28 cellular contexts compared by ENCODE assay signal in the genomic region with DNA sequence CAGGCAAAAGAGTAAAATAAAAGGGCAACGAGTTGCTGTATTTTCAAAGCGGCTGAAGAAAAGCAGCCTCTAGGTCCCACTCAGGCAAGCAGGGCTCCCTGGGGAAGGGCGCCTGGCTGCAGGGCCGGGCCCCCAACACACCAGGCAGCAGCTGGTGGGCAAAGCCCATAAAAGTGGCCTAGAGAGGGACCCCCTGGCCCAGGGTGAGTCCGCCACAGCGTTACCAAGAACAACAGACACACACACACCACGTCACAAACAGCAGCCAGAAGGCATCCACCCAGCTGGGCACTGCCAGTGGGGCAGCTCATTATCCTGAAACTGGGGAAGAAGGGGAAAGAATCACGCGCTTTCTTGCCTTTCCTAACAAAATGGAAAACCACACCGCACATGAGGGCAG. TPM values are rescaled to one million over a fixed set of nuclear protein-coding genes. Genes with fewer than 3 reads are reported as not detected.
DNase-seq lines count a peak whose midpoint lies in the region; ATAC-seq, FAIRE-seq and TF ChIP-seq lines count a peak whose summit lies in the region.
"Had no signal": no experiment of that assay in that cellular context is flagged by ENCODE, and none has a peak within 500 bp of the region (broad histone marks: within the 10 kb centered on the region; RNA-seq: fewer than 3 reads in every experiment).

No MANE protein-coding gene starts in this region.

- H3K36me3 ChIP-seq in BLaER1 (peaks cover 50% of the 10 kb centered on the region), IMR-90 (ENCODE audit: control insufficient read depth, insufficient read depth, low read length) (peaks cover 32% of the 10 kb centered on the region), GM12878 (ENCODE audit: control insufficient read depth in 2 of 2, insufficient read depth in 2 of 2, low read length in 1 of 2) (peaks cover 11 to 12% of the 10 kb centered on the region in 2 experiments), trophoblast cell (ENCODE audit: control insufficient read depth in 1 of 2, insufficient read depth in 2 of 2, low read length in 2 of 2) (peaks cover 32 to 33% of the 10 kb centered on the region in 2 experiments)

- no peak overlapping the region for H2BK12ac ChIP-seq in trophoblast cell (ENCODE audit: low read length)

- RAD21 ChIA-PET in GM12878 (lab: Charles Lee; ENCODE audit: unreplicated experiment): no interaction called here

- CTCF ChIA-PET in IMR-90 (lab: Yijun Ruan, JAX) (no interaction called here), GM12878 (lab: Yijun Ruan, JAX) (no interaction called here)

- no peak overlapping the region for H4K8ac ChIP-seq in IMR-90 (ENCODE audit: low read depth in 2 of 2, low read length in 2 of 2)
- no peak overlapping the region for H4K8ac ChIP-seq in trophoblast cell (ENCODE audit: low read depth, low read length)

- no peak overlapping the region for H2BK120ac ChIP-seq in IMR-90 (ENCODE audit: low read depth, low read length)
- H2BK120ac ChIP-seq in trophoblast cell (ENCODE audit: insufficient read depth, low read length, poor library complexity): no peak overlapping the region

- SMC1A ChIA-PET in GM12878 (lab: Charles Lee; ENCODE audit: uncharacterized antibody, unreplicated experiment): no interaction called here

- H3K4me1 ChIP-seq in BLaER1: peaks cover 82% of the 10 kb centered on the region
- peaks cover 7% of the 10 kb centered on the region; the same call in 1 of the 2 replicates for H3K4me1 ChIP-seq in IMR-90 (ENCODE audit: control insufficient read depth, insufficient read depth, low read length)
- H3K4me1 ChIP-seq in GM12878 (ENCODE audit: control insufficient read depth, insufficient read depth, low read length): no peaks in the 10 kb centered on the region
- peaks cover 4 to 10% of the 10 kb centered on the region in 2 experiments for H3K4me1 ChIP-seq in trophoblast cell (ENCODE audit: control insufficient read depth in 1 of 2, insufficient read depth in 2 of 2, low read length in 2 of 2)

- 100% methylated on average over 4 of the region's 10 CpGs; no CpG with 5 or more reads in 1 of the 2 experiments for WGBS in IMR-90 (ENCODE audit: extremely low coverage in 2 of 2, insufficient read length in 1 of 2), 2 experiments
- 86% methylated on average over 10 of the region's 10 CpGs for WGBS in GM12878 (ENCODE audit: insufficient coverage, insufficient replicate concordance, low lambda C conversion rate, missing lambda C conversion rate)
- WGBS in trophoblast cell (ENCODE audit: extremely low coverage, insufficient coverage, insufficient read length): no CpG with 5 or more reads among the region's 10 CpGs

- H3K56ac ChIP-seq in IMR-90 (ENCODE audit: extremely low read depth, insufficient read depth, low read length): no peak overlapping the region

- TF ChIP-seq RAD21 in IMR-90 (IDR thresholded peaks at IDR 0.05; ENCODE audit: low read length) (no peak), GM12878 (IDR thresholded peaks at IDR 0.05; ENCODE audit: insufficient read depth, low read depth, low read length) (no peak)

- intact Hi-C loops in IMR-90 (cut with micrococcal nuclease): no loop called here
- intact Hi-C loops in GM12878 (cut with micrococcal nuclease; ENCODE audit: unreplicated experiment): no loop called here

- dilution Hi-C loops in IMR-90 (cut with HindIII; ENCODE audit: low sequenced_read_pairs, unreplicated experiment): no loop called here

- no peak overlapping the region for H2BK5ac ChIP-seq in IMR-90 (ENCODE audit: low read depth, low read length, poor library complexity, severe bottlenecking)
- no peak overlapping the region for H2BK5ac ChIP-seq in trophoblast cell (ENCODE audit: low read depth, low read length, poor library complexity)

- POLR2A ChIA-PET in IMR-90 (lab: Charles Lee; ENCODE audit: unreplicated experiment) (no interaction called here), GM12878 (lab: Charles Lee) (no interaction called here)

- H4K12ac ChIP-seq in trophoblast cell (ENCODE audit: low read depth, low read length): no peak overlapping the region

- in situ Hi-C loops in IMR-90 (cut with MboI; ENCODE audit: low sequenced_read_pairs): loop anchor here (25.0 kb wide), 1 partner anchor 299 kb away; no protein-coding TSS in a partner anchor
- in situ Hi-C loops in GM12878 (cut with MboI): no loop called here

- DNase-seq in IMR-90: no peak
- no peak for DNase-seq in GM12878 (ENCODE audit: low read depth, low spot score)
- no peak for DNase-seq in trophoblast cell
- DNase-seq in NCI-H446 (lab: John Stamatoyannopoulos, UW): no peak
- DNase-seq in NCI-H345 (lab: John Stamatoyannopoulos, UW): no peak
- DNase-seq: AML-193; Caco-2; CD8-positive, alpha-beta T cell; GDM1; NCI-H1048; NCI-H1417 treated with DMSO at 0.1 percent for 48 hours; NCI-H187; NCI-H2081 treated with DMSO at 0.1 percent for 48 hours; NCI-H2171; NCI-H226; NCI-H524; NCI-H748 treated with DMSO at 0.1 percent for 48 hours; NK-92 treated with Interleukin-12 subunit alpha and Interleukin-12 subunit beta, amount 100 ng/mL, for 24 hours; PC-9; Right ventricle myocardium superior had no signal

- H2AFZ ChIP-seq in IMR-90 (replicated peaks; ENCODE audit: low read length, poor library complexity): peak overlapping the region; percentile 15
- H2AFZ ChIP-seq in GM12878 (ENCODE audit: control insufficient read depth, low read depth, low read length): no peak overlapping the region
- no peak overlapping the region for H2AFZ ChIP-seq in trophoblast cell (ENCODE audit: insufficient read depth, low read length, poor library complexity)
- H2AFZ ChIP-seq: PC-9 had no signal

- H3K14ac ChIP-seq in IMR-90 (replicated peaks; ENCODE audit: low read depth, low read length) (no peak overlapping the region), trophoblast cell (ENCODE audit: low read length) (no peak overlapping the region)

- TF ChIP-seq POLR2A in IMR-90 (IDR thresholded peaks at IDR 0.05; ENCODE audit: low read depth, low read length) (no peak), GM12878 (IDR thresholded peaks at IDR 0.05; ENCODE audit: low read depth, low read length) (0 out of 2 replicates have a peak, but pooled peaks have one; percentile 17)

- TF ChIP-seq EP300 in GM12878 (IDR thresholded peaks at IDR 0.05; ENCODE audit: borderline replicate concordance in 1 of 2, control insufficient read depth in 1 of 2, low read depth in 2 of 2, low read length in 2 of 2): no peak

- H3K4me3 ChIP-seq in BLaER1 (peak overlapping the region; percentile 9; the same call in 1 of the 2 replicates), IMR-90 (ENCODE audit: insufficient read depth, low read depth, low read length) (no peak overlapping the region), GM12878 (no peak overlapping the region), trophoblast cell (ENCODE audit: low read depth, low read length) (no peak overlapping the region)
- H3K4me3 ChIP-seq: PC-9, SJSA1 had no signal

- no peak overlapping the region for H2BK15ac ChIP-seq in IMR-90 (ENCODE audit: low read depth, low read length)

- peaks cover 94% of the 10 kb centered on the region for H4K20me1 ChIP-seq in BLaER1
- peaks cover 78% of the 10 kb centered on the region for H4K20me1 ChIP-seq in IMR-90 (ENCODE audit: insufficient read depth, low read length)
- H4K20me1 ChIP-seq in GM12878 (ENCODE audit: control insufficient read depth, insufficient read depth): no peaks in the 10 kb centered on the region

- H2AK9ac ChIP-seq in IMR-90 (replicated peaks; ENCODE audit: low read depth, low read length, poor library complexity): no peak overlapping the region

- H3K79me1 ChIP-seq in IMR-90 (ENCODE audit: low read depth in 1 of 2, low read length in 2 of 2) (peaks cover 37 to 86% of the 10 kb centered on the region in 2 experiments), trophoblast cell (ENCODE audit: low read length) (peaks cover 3% of the 10 kb centered on the region)

- H2BK20ac ChIP-seq in IMR-90 (ENCODE audit: low read depth, low read length): no peak overlapping the region

- no peak for ATAC-seq in IMR-90 (ENCODE audit: low read depth)
- ATAC-seq in GM12878: no peak
- no peak for ATAC-seq in HG03108 (IDR thresholded peaks at IDR 0.05; ENCODE audit: unreplicated experiment)
- ATAC-seq: CD8-positive, alpha-beta T cell had no signal

- H4K91ac ChIP-seq in IMR-90 (ENCODE audit: insufficient read depth, low read depth, low read length): no peak overlapping the region
- H4K91ac ChIP-seq in trophoblast cell (ENCODE audit: low read depth, low read length): no peak overlapping the region

- H3K27ac ChIP-seq in BLaER1 (peak overlapping the region; percentile 41; the same call in 1 of the 2 replicates), IMR-90 (ENCODE audit: insufficient read depth, low read length) (no peak overlapping the region), GM12878 (ENCODE audit: control insufficient read depth, insufficient read depth) (no peak overlapping the region), trophoblast cell (ENCODE audit: low read depth, low read length) (no peak overlapping the region)
- H3K27ac ChIP-seq: C4-2B, KMS-11, PC-9, SJSA1 had no signal

- peak overlapping the region; percentile 89 for H3K4me2 ChIP-seq in BLaER1
- no peak overlapping the region for H3K4me2 ChIP-seq in IMR-90 (ENCODE audit: low read depth, low read length)
- no peak overlapping the region for H3K4me2 ChIP-seq in GM12878 (ENCODE audit: control insufficient read depth, insufficient read depth)
- no peak overlapping the region for H3K4me2 ChIP-seq in trophoblast cell (ENCODE audit: low read length)
- H3K4me2 ChIP-seq: KMS-11, PC-9 had no signal

- H3K27me3 ChIP-seq in BLaER1 (no peaks in the 10 kb centered on the region), IMR-90 (ENCODE audit: control insufficient read depth, insufficient read depth, low read length) (no peaks in the 10 kb centered on the region), GM12878 (replicated peaks in 1 of 2; ENCODE audit: control insufficient read depth in 2 of 2, insufficient read depth in 2 of 2, low read length in 1 of 2) (no peaks in the 10 kb centered on the region), trophoblast cell (ENCODE audit: insufficient read depth, low read length) (no peaks in the 10 kb centered on the region)
- H3K27me3 ChIP-seq: SJSA1 had no signal

- no peak overlapping the region for H4K5ac ChIP-seq in IMR-90 (ENCODE audit: low read depth, low read length)

- H3K9ac ChIP-seq in BLaER1 (peak overlapping the region; percentile 49), IMR-90 (ENCODE audit: low read depth, low read length) (no peak overlapping the region), GM12878 (ENCODE audit: control insufficient read depth, insufficient read depth, low read length) (no peak overlapping the region), trophoblast cell (ENCODE audit: low read length) (no peak overlapping the region)
- H3K9ac ChIP-seq: KMS-11 had no signal

- no TSS peak for BruUV-seq in IMR-90 (replicated peaks; lab: Mats Ljungman, UMichigan)
- BruUV-seq in GM12878 (replicated peaks; lab: Mats Ljungman, UMichigan): no TSS peak

- FAIRE-seq in GM12878 (lab: Jason Lieb, UNC): no peak
- FAIRE-seq: A204.1, GM12892, GM19239 had no signal

- peaks cover 30% of the 10 kb centered on the region for H3K79me2 ChIP-seq in GM12878 (ENCODE audit: control insufficient read depth, insufficient read depth, low read length)
- H3K79me2 ChIP-seq in trophoblast cell (ENCODE audit: control insufficient read depth, insufficient read depth, low read length, poor library complexity): peaks cover 5% of the 10 kb centered on the region

- peaks cover 11% of the 10 kb centered on the region for H3K9me1 ChIP-seq in IMR-90 (ENCODE audit: insufficient read depth, low read length)

- no peak for TF ChIP-seq CTCF in IMR-90 (conservative IDR thresholded peaks at IDR 0.05; ENCODE audit: low read depth, low read length)
- TF ChIP-seq CTCF in GM12878 (IDR thresholded peaks at IDR 0.05 in 2 of 3, conservative IDR thresholded peaks at IDR 0.05 in 1 of 3; ENCODE audit: control insufficient read depth in 2 of 3, extremely low read depth in 1 of 3, insufficient read depth in 1 of 3, low read depth in 3 of 3, low read length in 3 of 3): no peak

- no peaks in the 10 kb centered on the region for H3K9me3 ChIP-seq in BLaER1
- H3K9me3 ChIP-seq in IMR-90 (ENCODE audit: control insufficient read depth, insufficient read depth, low read length): no peaks in the 10 kb centered on the region
- H3K9me3 ChIP-seq in GM12878 (replicated peaks; ENCODE audit: control insufficient read depth, insufficient read depth, low read length): no peaks in the 10 kb centered on the region
- H3K9me3 ChIP-seq in trophoblast cell (ENCODE audit: insufficient read depth, low read depth, low read length): peaks cover 10% of the 10 kb centered on the region
- H3K9me3 ChIP-seq: Caco-2 had no signal

- H3K18ac ChIP-seq in IMR-90 (ENCODE audit: low read depth, low read length) (no peak overlapping the region), trophoblast cell (ENCODE audit: low read length) (no peak overlapping the region)

- H2AK5ac ChIP-seq in IMR-90 (ENCODE audit: low read depth, low read length): no peak overlapping the region
- H2AK5ac ChIP-seq in trophoblast cell (ENCODE audit: low read length): no peak overlapping the region

- H3K4ac ChIP-seq in IMR-90 (ENCODE audit: low read depth, low read length): no peak overlapping the region
- peak overlapping the region; percentile 12 for H3K4ac ChIP-seq in trophoblast cell (ENCODE audit: low read depth, low read length)

- H3K23ac ChIP-seq in IMR-90 (ENCODE audit: low read depth, low read length): no peak overlapping the region
- no peak overlapping the region for H3K23ac ChIP-seq in trophoblast cell (ENCODE audit: low read length)

RNA-seq across cellular contexts. Expression of a gene that starts 4.7 kb away (rescaled TPM):
- total RNA-seq in IMR-90 (2012; rRNA removed) (64.9 and 103 TPM in 2 replicates), GM12878 (2014; rRNA removed) (67.5 and 77.0 TPM in 2 replicates), GM12878 (2014; rRNA removed; fragmentation: Illumina TruSeq; extraction: Trizol) (70.3 and 74.3 TPM in 2 replicates), GM12878 (2021) (85.9 and 91.3 TPM in 2 replicates)
- polyA plus RNA-seq in IMR-90 (2012; rRNA removed) (101 and 104 TPM in 2 replicates), GM12878 (2011; rRNA removed) (106 and 119 TPM in 2 replicates), GM12878 (2014; fragmentation: Illumina TruSeq; extraction: Trizol) (80.0 and 88.4 TPM in 2 replicates), GM12878 (2014; fragmentation: Nextera tagmentation; extraction: Ambion mirVana) (10 to 100 TPM; 14.3 to 33.0 TPM), GM12878 (2014; rRNA removed) (91.3 and 98.3 TPM in 2 replicates), GM12878 (2016; fragmentation: Nextera tagmentation; extraction: Ambion mirVana) (100 to 1,000 TPM; 164 TPM)
- polyA plus RNA-seq in IMR-90 (2012; cell fraction: cytosol; rRNA removed): 73.7 and 82.6 TPM in 2 replicates
- 23.5 and 36.3 TPM in 2 replicates for polyA plus RNA-seq in IMR-90 (2012; cell fraction: nucleus; rRNA removed; ENCODE audit: low replicate concordance)
- 19.0 and 22.2 TPM in 2 replicates for total RNA-seq in GM12878 (2013; cell fraction: nucleolus; rRNA removed)
- 60.5 TPM for polyA plus RNA-seq in GM12878 (2011; ENCODE audit: low read depth)
- polyA plus RNA-seq in GM12878 (2011; cell fraction: cytosol; rRNA removed): 120 and 127 TPM in 2 replicates
- polyA plus RNA-seq in GM12878 (2011; cell fraction: nucleus; rRNA removed): 42.9 and 57.8 TPM in 2 replicates
- 70.8 and 81.7 TPM in 2 replicates for polyA plus RNA-seq in GM12878 (2012)
- polyA minus RNA-seq in GM12878 (2011; rRNA and poly(A)+ RNA removed): 62.3 and 66.9 TPM in 2 replicates
- 31.8 and 32.6 TPM in 2 replicates for polyA minus RNA-seq in GM12878 (2011; cell fraction: cytosol; rRNA and poly(A)+ RNA removed)
- 12.9 and 17.7 TPM in 2 replicates for polyA minus RNA-seq in GM12878 (2011; cell fraction: nucleus; rRNA and poly(A)+ RNA removed)
- polyA plus RNA-seq in trophoblast cell (2013): 92.0 and 98.8 TPM in 2 replicates

RNA-seq across cellular contexts. Expression of a gene that starts 11.5 kb away (rescaled TPM):
- total RNA-seq in IMR-90 (2012; rRNA removed) (65.4 and 75.8 TPM in 2 replicates), GM12878 (2014; rRNA removed) (75.6 and 82.3 TPM in 2 replicates), GM12878 (2014; rRNA removed; fragmentation: Illumina TruSeq; extraction: Trizol) (62.4 and 66.1 TPM in 2 replicates), GM12878 (2021) (71.0 and 76.1 TPM in 2 replicates)
- polyA plus RNA-seq in IMR-90 (2012; rRNA removed) (81.9 and 91.7 TPM in 2 replicates), GM12878 (2011; rRNA removed) (101 and 102 TPM in 2 replicates), GM12878 (2014; fragmentation: Illumina TruSeq; extraction: Trizol) (93.5 and 94.7 TPM in 2 replicates), GM12878 (2014; fragmentation: Nextera tagmentation; extraction: Ambion mirVana) (10 to 100 TPM; 27.0 to 32.0 TPM), GM12878 (2014; rRNA removed) (116 and 139 TPM in 2 replicates), GM12878 (2016; fragmentation: Nextera tagmentation; extraction: Ambion mirVana) (10 to 100 TPM; 72.7 to 79.2 TPM)
- polyA plus RNA-seq in IMR-90 (2012; cell fraction: cytosol; rRNA removed): 51.8 and 81.4 TPM in 2 replicates
- 112 and 205 TPM in 2 replicates for polyA plus RNA-seq in IMR-90 (2012; cell fraction: nucleus; rRNA removed; ENCODE audit: low replicate concordance)
- total RNA-seq in GM12878 (2013; cell fraction: nucleolus; rRNA removed): 187 and 192 TPM in 2 replicates
- polyA plus RNA-seq in GM12878 (2011; ENCODE audit: low read depth): 33.3 TPM
- polyA plus RNA-seq in GM12878 (2011; cell fraction: cytosol; rRNA removed): 105 and 172 TPM in 2 replicates
- 131 and 160 TPM in 2 replicates for polyA plus RNA-seq in GM12878 (2011; cell fraction: nucleus; rRNA removed)
- 45.8 and 68.2 TPM in 2 replicates for polyA plus RNA-seq in GM12878 (2012)
- polyA minus RNA-seq in GM12878 (2011; rRNA and poly(A)+ RNA removed): 92.3 and 104 TPM in 2 replicates
- polyA minus RNA-seq in GM12878 (2011; cell fraction: cytosol; rRNA and poly(A)+ RNA removed): 30.3 and 33.2 TPM in 2 replicates
- polyA minus RNA-seq in GM12878 (2011; cell fraction: nucleus; rRNA and poly(A)+ RNA removed): 43.4 and 64.4 TPM in 2 replicates
- 31.5 and 32.1 TPM in 2 replicates for polyA plus RNA-seq in trophoblast cell (2013)
